In the genomic region with DNA sequence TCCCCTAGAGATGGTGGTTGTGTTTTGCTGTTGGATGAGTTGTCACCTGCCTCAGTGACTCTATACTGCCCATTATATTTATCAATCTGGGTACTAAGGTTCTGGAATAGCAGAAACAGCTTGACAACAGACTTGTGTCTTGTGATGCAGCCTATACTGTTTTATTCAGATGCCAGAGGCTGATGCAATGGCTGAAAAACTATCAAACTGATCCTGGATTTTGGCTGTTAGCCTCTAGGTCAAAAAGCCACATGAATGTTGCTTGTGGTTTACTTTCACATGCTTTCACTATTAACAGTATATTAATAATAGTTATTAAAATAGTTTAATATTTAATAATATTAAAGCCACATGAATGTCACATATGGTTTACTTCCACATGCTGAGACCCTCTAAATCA, we compare ENCODE assay signal across 32 cellular contexts.
"Had no signal": no experiment of that assay in that cellular context is flagged by ENCODE, and none has a peak within 500 bp of the region (broad histone marks: within the 10 kb centered on the region; RNA-seq: fewer than 3 reads in every experiment).

No MANE protein-coding gene starts in this region.

- H3K36me3 Mint-ChIP-seq: activated CD4-positive, alpha-beta memory T cell treated with anti-CD3 and anti-CD28 coated beads for 36 hours; activated CD8-positive, alpha-beta memory T cell treated with anti-CD3 and anti-CD28 coated beads, Interleukin-2, amount 10 ng/mL, durations not matched to agents 7 days and 5 days; activated naive CD4-positive, alpha-beta T cell treated with anti-CD3 and anti-CD28 coated beads, Interleukin-2, amount 10 ng/mL, durations not matched to agents 7 days and 5 days; activated naive CD4-positive, alpha-beta T cell treated with anti-CD3 and anti-CD28 coated beads, Interleukin-2, amount 50 U/mL, for 72 hours; activated naive CD8-positive, alpha-beta T cell treated with anti-CD3 and anti-CD28 coated beads, Interleukin-2, amount 10 ng/mL, durations not matched to agents 7 days and 5 days; T-cell had no signal

- H3K27me3 ChIP-seq: ascending aorta, esophagus muscularis mucosa, gastroesophageal sphincter, heart right ventricle had no signal

- DNase-seq: activated CD4-positive, alpha-beta memory T cell treated with anti-CD3 and anti-CD28 coated beads for 36 hours; activated CD4-positive, alpha-beta T cell treated with anti-CD3 and anti-CD28 coated beads for 36 hours; activated CD4-positive, alpha-beta T cell treated with anti-CD3 and anti-CD28 coated beads, Interleukin-2, amount 10 ng/mL, durations not matched to agents 24 days and 14 days; activated CD4-positive, CD25-positive, alpha-beta regulatory T cell; activated CD4-positive, CD25-positive, alpha-beta regulatory T cell treated with anti-CD3 and anti-CD28 coated beads, Interleukin-2, amount 50 U/mL, for 72 hours; activated CD8-positive, alpha-beta memory T cell treated with anti-CD3 and anti-CD28 coated beads, Interleukin-2, amount 10 ng/mL, durations not matched to agents 7 days and 5 days; activated CD8-positive, alpha-beta memory T cell treated with anti-CD3 and anti-CD28 coated beads, Interleukin-2, amount 50 U/mL, for 4 hours; activated CD8-positive, alpha-beta T cell treated with anti-CD3 and anti-CD28 coated beads, Interleukin-2, amount 10 ng/mL, durations not matched to agents 7 days and 5 days; activated gamma-delta T cell; activated naive CD4-positive, alpha-beta T cell; activated naive CD4-positive, alpha-beta T cell treated with anti-CD3 and anti-CD28 coated beads, Interleukin-2, amount 10 ng/mL, durations not matched to agents 7 days and 5 days; activated naive CD8-positive, alpha-beta T cell treated with anti-CD3 and anti-CD28 coated beads, Interleukin-2, amount 10 ng/mL, durations not matched to agents 7 days and 5 days; activated T-cell treated with anti-CD3 and anti-CD28 coated beads, Interleukin-2, amount 50 U/mL, for 1 hour; activated T-cell treated with anti-CD3 and anti-CD28 coated beads, Interleukin-2, amount 50 U/mL, for 48 hours; caudate nucleus; cortex of kidney; dermis blood vessel endothelial cell; effector CD4-positive, alpha-beta T cell; effector memory CD8-positive, alpha-beta T cell; erythroblast; foreskin melanocyte; heart right ventricle; T-cell; T-helper 17 cell; T1000 had no signal

- H3K4me3 Mint-ChIP-seq: activated CD4-positive, alpha-beta memory T cell treated with anti-CD3 and anti-CD28 coated beads for 36 hours; activated CD4-positive, alpha-beta T cell treated with anti-CD3 and anti-CD28 coated beads for 36 hours; activated CD4-positive, alpha-beta T cell treated with anti-CD3 and anti-CD28 coated beads, Interleukin-2, amount 10 ng/mL, durations not matched to agents 24 days and 14 days; activated CD8-positive, alpha-beta memory T cell treated with anti-CD3 and anti-CD28 coated beads, Interleukin-2, amount 10 ng/mL, durations not matched to agents 7 days and 5 days; activated CD8-positive, alpha-beta T cell treated with anti-CD3 and anti-CD28 coated beads, Interleukin-2, amount 10 ng/mL, durations not matched to agents 7 days and 5 days; activated naive CD4-positive, alpha-beta T cell treated with anti-CD3 and anti-CD28 coated beads, Interleukin-2, amount 10 ng/mL, durations not matched to agents 7 days and 5 days; activated naive CD8-positive, alpha-beta T cell treated with anti-CD3 and anti-CD28 coated beads, Interleukin-2, amount 10 ng/mL, durations not matched to agents 7 days and 5 days; activated T-helper 1 cell treated with anti-CD3 and anti-CD28 coated beads, Interleukin-12 subunit alpha, Interleukin-12 subunit beta, Interleukin-2, Interleukin-4 antibody, amounts not matched to agents 30 ng/mL and 10 ng/mL and 1 ng/mL, durations not matched to agents 14 hours and 24 hours and 36 hours; effector memory CD8-positive, alpha-beta T cell; T-cell; T-helper 17 cell; T-helper 2 cell treated with Interferon-gamma antibody and Interleukin-4, amounts not matched to agents 5 μg/mL and 100 μg/mL, for 36 hours had no signal

- ATAC-seq: activated CD4-positive, alpha-beta T cell treated with anti-CD3 and anti-CD28 coated beads for 36 hours; activated CD8-positive, alpha-beta memory T cell treated with anti-CD3 and anti-CD28 coated beads, Interleukin-2, amount 10 ng/mL, durations not matched to agents 7 days and 5 days; activated CD8-positive, alpha-beta T cell treated with anti-CD3 and anti-CD28 coated beads, Interleukin-2, amount 10 ng/mL, durations not matched to agents 7 days and 5 days; activated naive CD4-positive, alpha-beta T cell treated with anti-CD3 and anti-CD28 coated beads, Interleukin-2, amount 50 U/mL, for 72 hours; effector memory CD8-positive, alpha-beta T cell; gastroesophageal sphincter; heart right ventricle; T-cell; T-helper 17 cell had no signal

- H3K27me3 Mint-ChIP-seq: activated naive CD4-positive, alpha-beta T cell treated with anti-CD3 and anti-CD28 coated beads, Interleukin-2, amount 10 ng/mL, durations not matched to agents 7 days and 5 days had no signal

- H3K27ac ChIP-seq: ascending aorta, esophagus muscularis mucosa, gastroesophageal sphincter, heart right ventricle had no signal

- H3K36me3 ChIP-seq: ascending aorta, esophagus muscularis mucosa, gastroesophageal sphincter, heart right ventricle had no signal

- H3K4me1 Mint-ChIP-seq: activated CD4-positive, alpha-beta T cell treated with anti-CD3 and anti-CD28 coated beads for 36 hours; activated CD4-positive, alpha-beta T cell treated with anti-CD3 and anti-CD28 coated beads, Interleukin-2, amount 10 ng/mL, durations not matched to agents 24 days and 14 days; activated naive CD4-positive, alpha-beta T cell treated with anti-CD3 and anti-CD28 coated beads, Interleukin-2, amount 10 ng/mL, durations not matched to agents 7 days and 5 days; activated naive CD8-positive, alpha-beta T cell treated with anti-CD3 and anti-CD28 coated beads, Interleukin-2, amount 10 ng/mL, durations not matched to agents 7 days and 5 days; T-cell; T-helper 17 cell had no signal

- H3K4me3 ChIP-seq: ascending aorta, esophagus muscularis mucosa, gastroesophageal sphincter, heart right ventricle had no signal

- H3K4me1 ChIP-seq: ascending aorta, esophagus muscularis mucosa, gastroesophageal sphincter had no signal

- H3K27ac Mint-ChIP-seq: activated CD4-positive, alpha-beta memory T cell treated with anti-CD3 and anti-CD28 coated beads for 36 hours; activated CD4-positive, alpha-beta T cell treated with anti-CD3 and anti-CD28 coated beads for 36 hours; activated CD4-positive, alpha-beta T cell treated with anti-CD3 and anti-CD28 coated beads, Interleukin-2, amount 10 ng/mL, durations not matched to agents 24 days and 14 days; activated CD8-positive, alpha-beta memory T cell treated with anti-CD3 and anti-CD28 coated beads, Interleukin-2, amount 10 ng/mL, durations not matched to agents 7 days and 5 days; activated CD8-positive, alpha-beta T cell treated with anti-CD3 and anti-CD28 coated beads, Interleukin-2, amount 10 ng/mL, durations not matched to agents 7 days and 5 days; activated naive CD4-positive, alpha-beta T cell treated with anti-CD3 and anti-CD28 coated beads, Interleukin-2, amount 10 ng/mL, durations not matched to agents 7 days and 5 days; activated naive CD4-positive, alpha-beta T cell treated with anti-CD3 and anti-CD28 coated beads, Interleukin-2, amount 50 U/mL, for 72 hours; activated naive CD8-positive, alpha-beta T cell treated with anti-CD3 and anti-CD28 coated beads, Interleukin-2, amount 10 ng/mL, durations not matched to agents 7 days and 5 days; activated T-helper 1 cell treated with anti-CD3 and anti-CD28 coated beads, Interleukin-12 subunit alpha, Interleukin-12 subunit beta, Interleukin-2, Interleukin-4 antibody, amounts not matched to agents 30 ng/mL and 10 ng/mL and 1 ng/mL, durations not matched to agents 14 hours and 24 hours and 36 hours; effector memory CD8-positive, alpha-beta T cell; T-cell; T-helper 17 cell; T-helper 2 cell treated with Interferon-gamma antibody and Interleukin-4, amounts not matched to agents 5 μg/mL and 100 μg/mL, for 36 hours had no signal

- H3K9me3 Mint-ChIP-seq: activated CD4-positive, alpha-beta memory T cell treated with anti-CD3 and anti-CD28 coated beads for 36 hours; activated CD4-positive, alpha-beta T cell treated with anti-CD3 and anti-CD28 coated beads, Interleukin-2, amount 10 ng/mL, durations not matched to agents 24 days and 14 days; activated naive CD4-positive, alpha-beta T cell treated with anti-CD3 and anti-CD28 coated beads, Interleukin-2, amount 10 ng/mL, durations not matched to agents 7 days and 5 days; activated naive CD4-positive, alpha-beta T cell treated with anti-CD3 and anti-CD28 coated beads, Interleukin-2, amount 50 U/mL, for 72 hours; activated naive CD8-positive, alpha-beta T cell treated with anti-CD3 and anti-CD28 coated beads, Interleukin-2, amount 10 ng/mL, durations not matched to agents 7 days and 5 days; activated T-helper 1 cell treated with anti-CD3 and anti-CD28 coated beads, Interleukin-12 subunit alpha, Interleukin-12 subunit beta, Interleukin-2, Interleukin-4 antibody, amounts not matched to agents 30 ng/mL and 10 ng/mL and 1 ng/mL, durations not matched to agents 14 hours and 24 hours and 36 hours; effector memory CD8-positive, alpha-beta T cell; T-cell; T-helper 2 cell treated with Interferon-gamma antibody and Interleukin-4, amounts not matched to agents 5 μg/mL and 100 μg/mL, for 36 hours had no signal

- FAIRE-seq: colon had no signal

- H3K9me3 ChIP-seq: ascending aorta, esophagus muscularis mucosa, gastroesophageal sphincter, heart right ventricle had no signal
